Comparison of ENCODE assay signal across 14 cellular contexts in the genomic region with DNA sequence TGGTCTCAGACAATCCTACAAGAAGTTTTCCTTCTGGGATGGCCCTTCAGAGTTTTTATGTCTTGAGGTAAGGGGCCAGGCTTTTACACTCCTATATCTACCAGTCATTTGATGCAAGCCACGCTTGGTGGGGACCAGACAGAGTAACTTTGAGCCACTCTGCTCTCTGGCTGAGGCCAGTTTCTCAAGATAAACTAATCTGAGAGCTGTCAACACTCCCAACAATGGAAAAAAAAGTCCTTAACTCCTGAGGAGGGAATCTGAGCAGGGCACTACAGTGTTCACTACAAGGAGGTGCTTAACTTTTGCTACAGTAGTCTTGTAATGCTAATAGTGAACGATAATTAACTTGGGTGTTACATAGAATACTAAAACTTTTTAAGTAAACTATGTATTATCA.
A peak's percentile ranks its signal among the peaks of the same experiment; 100 is the strongest.
DNase-seq lines count a peak whose midpoint lies in the region; ATAC-seq and TF ChIP-seq lines count a peak whose summit lies in the region.
"Had no signal": no experiment of that assay in that cellular context is flagged by ENCODE, and none has a peak within 500 bp of the region (broad histone marks: within the 10 kb centered on the region; RNA-seq: fewer than 3 reads in every experiment).

No MANE protein-coding gene starts in this region.

- no peaks in the 10 kb centered on the region for H3K9me3 ChIP-seq in PC-3 (ENCODE audit: low read length)
- H3K9me3 ChIP-seq in trophoblast cell (ENCODE audit: insufficient read depth, low read depth, low read length) = no peaks in the 10 kb centered on the region
- H3K9me3 ChIP-seq: Caco-2 had no signal

- H3K79me2 ChIP-seq in PC-3 (ENCODE audit: low read length) (no peaks in the 10 kb centered on the region), mesendoderm (ENCODE audit: control insufficient read depth, insufficient read depth, low read length) (no peaks in the 10 kb centered on the region), trophoblast cell (ENCODE audit: control insufficient read depth, insufficient read depth, low read length, poor library complexity) (no peaks in the 10 kb centered on the region)

- H3K9me2 ChIP-seq in PC-3 (replicated peaks; ENCODE audit: low read length) = no peaks in the 10 kb centered on the region

- H3K4ac ChIP-seq in mesendoderm (ENCODE audit: low read depth, low read length) (no peak overlapping the region), trophoblast cell (ENCODE audit: low read depth, low read length) (no peak overlapping the region)

- no peak overlapping the region for H4K5ac ChIP-seq in mesendoderm (ENCODE audit: low read length)

- H2AFZ ChIP-seq in PC-3 (ENCODE audit: low read length) (0 out of 2 replicates have a peak overlapping the region, but pooled peaks have one; percentile 12), trophoblast cell (ENCODE audit: insufficient read depth, low read length, poor library complexity) (no peak overlapping the region)
- H2AFZ ChIP-seq: GM23338 had no signal

- BruUV-seq in PC-3 (replicated peaks; lab: Mats Ljungman, UMichigan) = no TSS peak

- H3K56ac ChIP-seq in mesendoderm (ENCODE audit: low read length) = no peak overlapping the region

- no peaks in the 10 kb centered on the region for H3K79me1 ChIP-seq in mesendoderm (ENCODE audit: low read length)
- H3K79me1 ChIP-seq in trophoblast cell (ENCODE audit: low read length) = no peaks in the 10 kb centered on the region

- H2BK120ac ChIP-seq in mesendoderm (ENCODE audit: low read depth, low read length) (no peak overlapping the region), trophoblast cell (ENCODE audit: insufficient read depth, low read length, poor library complexity) (no peak overlapping the region)

- CTCF ChIA-PET in PC-3 (lab: Charles Lee) = no interaction called here

- peak; percentile 10 for DNase-seq in M059J (ENCODE audit: low read depth)
- no peak for DNase-seq in PC-3
- DNase-seq in mesendoderm = peak; percentile 3
- no peak for DNase-seq in trophoblast cell
- DNase-seq: C1 segment of cervical spinal cord; Caco-2; CD8-positive, alpha-beta T cell; DMS153; DND-41; H9; HFFc6 had no signal

- H3K27ac ChIP-seq in PC-3 (ENCODE audit: low read length) = no peak overlapping the region
- H3K27ac ChIP-seq in mesendoderm (ENCODE audit: low read depth, low read length) = no peak overlapping the region
- H3K27ac ChIP-seq in trophoblast cell (ENCODE audit: low read depth, low read length) = no peak overlapping the region

- no peak overlapping the region for H3K9ac ChIP-seq in PC-3 (ENCODE audit: low read length)
- H3K9ac ChIP-seq in mesendoderm (ENCODE audit: low read length) = no peak overlapping the region
- no peak overlapping the region for H3K9ac ChIP-seq in trophoblast cell (ENCODE audit: low read length)

- H2AK5ac ChIP-seq in mesendoderm (ENCODE audit: low read length) = no peak overlapping the region
- H2AK5ac ChIP-seq in trophoblast cell (ENCODE audit: low read length) = no peak overlapping the region

- no peak overlapping the region for H2BK12ac ChIP-seq in trophoblast cell (ENCODE audit: low read length)

- no peak overlapping the region for H4K12ac ChIP-seq in trophoblast cell (ENCODE audit: low read depth, low read length)

- no peaks in the 10 kb centered on the region for H4K20me1 ChIP-seq in PC-3 (ENCODE audit: low read length)

- H3K4me2 ChIP-seq in PC-3 (ENCODE audit: low read length) (no peak overlapping the region), mesendoderm (ENCODE audit: low read length) (no peak overlapping the region), trophoblast cell (ENCODE audit: low read length) (no peak overlapping the region)
- H3K4me2 ChIP-seq: GM23338 had no signal

- H3K18ac ChIP-seq in mesendoderm (ENCODE audit: low read length) = no peak overlapping the region
- H3K18ac ChIP-seq in trophoblast cell (ENCODE audit: low read length) = no peak overlapping the region

- no peak overlapping the region for H2BK5ac ChIP-seq in mesendoderm (ENCODE audit: low read length)
- H2BK5ac ChIP-seq in trophoblast cell (ENCODE audit: low read depth, low read length, poor library complexity) = no peak overlapping the region

- H4K8ac ChIP-seq in mesendoderm (ENCODE audit: low read depth, low read length) (no peak overlapping the region), trophoblast cell (ENCODE audit: low read depth, low read length) (no peak overlapping the region)

- no peak for TF ChIP-seq CTCF in PC-3 (conservative IDR thresholded peaks at IDR 0.05; ENCODE audit: low read depth, low read length)

- no peak overlapping the region for H3K14ac ChIP-seq in trophoblast cell (ENCODE audit: low read length)

- POLR2A ChIA-PET in PC-3 (lab: Charles Lee; ENCODE audit: unreplicated experiment) = no interaction called here

- no peak overlapping the region for H3K4me3 ChIP-seq in PC-3 (ENCODE audit: low read length)
- H3K4me3 ChIP-seq in mesendoderm (ENCODE audit: low read length) = no peak overlapping the region
- no peak overlapping the region for H3K4me3 ChIP-seq in trophoblast cell (ENCODE audit: low read depth, low read length)
- H3K4me3 ChIP-seq: GM23338 had no signal

- no peaks in the 10 kb centered on the region for H3K36me3 ChIP-seq in PC-3 (ENCODE audit: low read depth, low read length)
- H3K36me3 ChIP-seq in mesendoderm (ENCODE audit: control insufficient read depth, insufficient read depth, low read length) = no peaks in the 10 kb centered on the region
- no peaks in the 10 kb centered on the region for H3K36me3 ChIP-seq in trophoblast cell (ENCODE audit: control insufficient read depth in 1 of 2, insufficient read depth in 2 of 2, low read length in 2 of 2)

- H3K4me1 ChIP-seq in PC-3 (ENCODE audit: insufficient read depth, low read length) (peaks cover 24% of the 10 kb centered on the region), mesendoderm (ENCODE audit: control insufficient read depth, low read depth, low read length) (no peaks in the 10 kb centered on the region), trophoblast cell (ENCODE audit: control insufficient read depth in 1 of 2, insufficient read depth in 2 of 2, low read length in 2 of 2) (no peaks in the 10 kb centered on the region)
- H3K4me1 ChIP-seq: Caco-2 had no signal

- WGBS in mesendoderm (ENCODE audit: extremely low coverage, insufficient coverage, low lambda C conversion rate) = no CpG with 5 or more reads among the region's 2 CpGs
- WGBS in trophoblast cell (ENCODE audit: extremely low coverage, insufficient coverage, insufficient read length) = no CpG with 5 or more reads among the region's 2 CpGs

- intact Hi-C loops in PC-3 (cut with micrococcal nuclease) = no loop called here

- no peaks in the 10 kb centered on the region for H3K27me3 ChIP-seq in PC-3 (ENCODE audit: low read length)
- H3K27me3 ChIP-seq in mesendoderm (ENCODE audit: insufficient read depth, low read length, poor library complexity) = no peaks in the 10 kb centered on the region
- no peaks in the 10 kb centered on the region for H3K27me3 ChIP-seq in trophoblast cell (ENCODE audit: insufficient read depth, low read length)

- H3K23ac ChIP-seq in mesendoderm (ENCODE audit: low read length) = no peak overlapping the region
- H3K23ac ChIP-seq in trophoblast cell (ENCODE audit: low read length) = peak overlapping the region; percentile 75

- H3F3A ChIP-seq in PC-3 (ENCODE audit: low read length, unreplicated experiment) = peaks cover 10% of the 10 kb centered on the region

- no peak overlapping the region for H4K91ac ChIP-seq in trophoblast cell (ENCODE audit: low read depth, low read length)

- ATAC-seq in PC-3 (no peak), GM21381 (IDR thresholded peaks at IDR 0.05; ENCODE audit: unreplicated experiment) (no peak), HG03442 (IDR thresholded peaks at IDR 0.05; ENCODE audit: unreplicated experiment) (no peak)
- ATAC-seq: CD8-positive, alpha-beta T cell; GM23338 had no signal

- no peak overlapping the region for H2BK15ac ChIP-seq in mesendoderm (replicated peaks; ENCODE audit: low read depth)

Comparison
In these comparisons a context has a peak if more than half of its experiments do, and no peak if none do; other contexts are left out.
1. DNase-seq: peak in M059J (single experiment) and mesendoderm (single experiment); none in PC-3 (single experiment) and trophoblast cell (0 of 2).